In the genomic region with DNA sequence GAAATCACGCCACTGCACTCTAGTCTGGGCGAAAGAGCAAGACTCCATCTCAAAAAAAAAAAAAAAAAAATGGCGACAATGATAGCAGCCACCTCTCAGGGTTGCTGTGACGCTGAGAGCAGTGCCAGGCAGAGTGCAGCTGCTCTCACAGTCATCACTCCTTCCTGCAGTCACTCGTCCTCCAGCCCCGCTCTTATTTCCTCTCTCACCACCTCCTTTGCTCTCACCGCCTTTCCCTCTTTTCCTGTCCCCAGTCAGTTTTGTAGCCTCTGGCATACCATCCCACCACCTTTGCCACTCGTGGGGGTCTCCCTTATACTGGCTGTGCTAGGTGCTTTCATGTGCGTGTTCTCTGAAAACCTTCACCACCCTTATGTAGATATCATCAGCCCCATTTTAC, we compare ENCODE assay signal across 15 cellular contexts. TPM values are rescaled to one million over a fixed set of nuclear protein-coding genes. Genes with fewer than 3 reads are reported as not detected.
A peak's percentile ranks its signal among the peaks of the same experiment; 100 is the strongest.
DNase-seq lines count a peak whose midpoint lies in the region; ATAC-seq lines count a peak whose summit lies in the region.
"Had no signal": no experiment of that assay in that cellular context is flagged by ENCODE, and none has a peak within 500 bp of the region (broad histone marks: within the 10 kb centered on the region; RNA-seq: fewer than 3 reads in every experiment).

No MANE protein-coding gene starts in this region.

- no peak overlapping the region for H3K4me3 ChIP-seq in CD4-positive, CD25-positive, alpha-beta regulatory T cell (ENCODE audit: low read depth, low read length)
- no peak overlapping the region for H3K4me3 ChIP-seq in CD8-positive, alpha-beta memory T cell (ENCODE audit: low read length)
- H3K4me3 ChIP-seq: breast epithelium, sigmoid colon had no signal

- H3K36me3 ChIP-seq in CD4-positive, CD25-positive, alpha-beta regulatory T cell (ENCODE audit: control insufficient read depth, insufficient read depth, low read length) = peaks cover 63% of the 10 kb centered on the region
- peaks cover 27% of the 10 kb centered on the region for H3K36me3 ChIP-seq in CD8-positive, alpha-beta memory T cell (ENCODE audit: insufficient read depth, low read length)
- H3K36me3 ChIP-seq: breast epithelium had no signal

- CTCF ChIA-PET in CD8-positive, alpha-beta memory T cell (lab: Charles Lee) = interaction anchor here (1.1 kb wide), 1 partner anchor 17 kb away, joined by 3 read pairs; no protein-coding TSS in a partner anchor
- CTCF ChIA-PET in activated CD8-positive, alpha-beta T cell treated with anti-CD3 and anti-CD28 coated beads, Interleukin-2, amount 10 ng/mL, durations not matched to agents 7 days and 5 days (lab: Charles Lee) = no interaction called here

- ATAC-seq in CD4-positive, CD25-positive, alpha-beta regulatory T cell (ENCODE audit: low read depth in 2 of 2) = no peak
- peak; percentile 43 for ATAC-seq in activated CD8-positive, alpha-beta T cell treated with anti-CD3 and anti-CD28 coated beads, Interleukin-2, amount 10 ng/mL, durations not matched to agents 7 days and 5 days
- ATAC-seq in naive thymus-derived CD8-positive, alpha-beta T cell = no peak
- ATAC-seq in GM19328 (IDR thresholded peaks at IDR 0.05; ENCODE audit: unreplicated experiment) = no peak
- ATAC-seq: PC-3; stimulated activated naive CD8-positive, alpha-beta T cell treated with anti-CD3 and anti-CD28 coated beads, Interleukin-15, amount 100 ng/mL, for 72 hours had no signal

- POLR2A ChIA-PET in CD8-positive, alpha-beta memory T cell (lab: Charles Lee) = no interaction called here
- POLR2A ChIA-PET in activated CD8-positive, alpha-beta T cell treated with anti-CD3 and anti-CD28 coated beads, Interleukin-2, amount 10 ng/mL, durations not matched to agents 7 days and 5 days (lab: Charles Lee) = interaction anchor here (1.1 kb wide), 1 partner anchor 21 kb away, joined by 3 read pairs; no protein-coding TSS in a partner anchor
- POLR2A ChIA-PET in naive thymus-derived CD8-positive, alpha-beta T cell (lab: Charles Lee) = interaction anchor here (0.7 kb wide), 2 partner anchors 11 to 80 kb away, joined by 4 to 6 read pairs; no protein-coding TSS in a partner anchor

- DNase-seq in CD4-positive, CD25-positive, alpha-beta regulatory T cell = no peak
- peak in 1 of 5 donors; percentile 22 for DNase-seq in CD8-positive, alpha-beta memory T cell
- no peak for DNase-seq in activated CD8-positive, alpha-beta T cell treated with anti-CD3 and anti-CD28 coated beads, Interleukin-2, amount 10 ng/mL, durations not matched to agents 7 days and 5 days
- DNase-seq in naive thymus-derived CD8-positive, alpha-beta T cell = peak in 1 of 10 donors; percentile 44
- no peak for DNase-seq in activated CD4-positive, CD25-positive, alpha-beta regulatory T cell (lab: John Stamatoyannopoulos, UW)
- DNase-seq in NCI-H510A (lab: John Stamatoyannopoulos, UW) = no peak
- no peak for DNase-seq in Ammon's horn (ENCODE audit: low spot score)
- DNase-seq: activated CD4-positive, CD25-positive, alpha-beta regulatory T cell treated with anti-CD3 and anti-CD28 coated beads, Interleukin-2, amount 50 U/mL, for 72 hours; naive B cell; NCI-H1105 treated with DMSO at 0.1 percent for 48 hours; PC-3; sigmoid colon; stimulated activated naive CD8-positive, alpha-beta T cell treated with anti-CD3 and anti-CD28 coated beads, Interleukin-15, amount 100 ng/mL, for 72 hours had no signal

- no peaks in the 10 kb centered on the region for H3K9me3 Mint-ChIP-seq in CD4-positive, CD25-positive, alpha-beta regulatory T cell
- H3K9me3 Mint-ChIP-seq in CD8-positive, alpha-beta memory T cell = no peaks in the 10 kb centered on the region
- H3K9me3 Mint-ChIP-seq in activated CD8-positive, alpha-beta T cell treated with anti-CD3 and anti-CD28 coated beads, Interleukin-2, amount 10 ng/mL, durations not matched to agents 7 days and 5 days (ENCODE audit: insufficient read depth) = no peaks in the 10 kb centered on the region
- H3K9me3 Mint-ChIP-seq in naive thymus-derived CD8-positive, alpha-beta T cell = no peaks in the 10 kb centered on the region
- H3K9me3 Mint-ChIP-seq: naive B cell; stimulated activated naive CD8-positive, alpha-beta T cell treated with anti-CD3 and anti-CD28 coated beads, Interleukin-15, amount 100 ng/mL, for 72 hours had no signal

- no peaks in the 10 kb centered on the region for H3K9me3 ChIP-seq in CD4-positive, CD25-positive, alpha-beta regulatory T cell (ENCODE audit: control insufficient read depth in 2 of 2, low read length in 2 of 2)
- H3K9me3 ChIP-seq in CD8-positive, alpha-beta memory T cell (ENCODE audit: low read length) = no peaks in the 10 kb centered on the region
- H3K9me3 ChIP-seq: breast epithelium, sigmoid colon had no signal

- no peak overlapping the region for H3K27ac ChIP-seq in CD4-positive, CD25-positive, alpha-beta regulatory T cell (ENCODE audit: insufficient read depth, low read length, poor library complexity, severe bottlenecking)
- H3K27ac ChIP-seq in CD8-positive, alpha-beta memory T cell (ENCODE audit: low read depth, low read length) = no peak overlapping the region
- H3K27ac ChIP-seq: breast epithelium, sigmoid colon had no signal

- peaks cover 48% of the 10 kb centered on the region for H3K36me3 Mint-ChIP-seq in CD4-positive, CD25-positive, alpha-beta regulatory T cell
- peaks cover 9 to 87% (median 26%) of the 10 kb centered on the region in 3 donors for H3K36me3 Mint-ChIP-seq in CD8-positive, alpha-beta memory T cell
- H3K36me3 Mint-ChIP-seq in activated CD8-positive, alpha-beta T cell treated with anti-CD3 and anti-CD28 coated beads, Interleukin-2, amount 10 ng/mL, durations not matched to agents 7 days and 5 days (ENCODE audit: low read depth) = peaks cover 36% of the 10 kb centered on the region
- peaks cover 0 to 72% (median 20%) of the 10 kb centered on the region in 3 donors for H3K36me3 Mint-ChIP-seq in naive thymus-derived CD8-positive, alpha-beta T cell

- H3K4me1 ChIP-seq in CD4-positive, CD25-positive, alpha-beta regulatory T cell (ENCODE audit: control insufficient read depth, insufficient read depth, low read length, poor library complexity, severe bottlenecking) = no peaks in the 10 kb centered on the region
- H3K4me1 ChIP-seq in CD8-positive, alpha-beta memory T cell (ENCODE audit: insufficient read depth, low read length) = peaks cover 11% of the 10 kb centered on the region
- H3K4me1 ChIP-seq: breast epithelium had no signal

- H3K27me3 Mint-ChIP-seq in CD4-positive, CD25-positive, alpha-beta regulatory T cell = no peaks in the 10 kb centered on the region
- H3K27me3 Mint-ChIP-seq in CD8-positive, alpha-beta memory T cell = peaks cover 0 to 1% of the 10 kb centered on the region in 2 donors
- H3K27me3 Mint-ChIP-seq in activated CD8-positive, alpha-beta T cell treated with anti-CD3 and anti-CD28 coated beads, Interleukin-2, amount 10 ng/mL, durations not matched to agents 7 days and 5 days (ENCODE audit: low read depth) = no peaks in the 10 kb centered on the region
- H3K27me3 Mint-ChIP-seq in naive thymus-derived CD8-positive, alpha-beta T cell = no peaks in the 10 kb centered on the region
- H3K27me3 Mint-ChIP-seq: naive B cell; stimulated activated naive CD8-positive, alpha-beta T cell treated with anti-CD3 and anti-CD28 coated beads, Interleukin-15, amount 100 ng/mL, for 72 hours had no signal

- peaks cover 0 to 7% (median 5%) of the 10 kb centered on the region in 4 donors for H3K4me1 Mint-ChIP-seq in CD4-positive, CD25-positive, alpha-beta regulatory T cell
- H3K4me1 Mint-ChIP-seq in CD8-positive, alpha-beta memory T cell = peaks cover 15 to 35% (median 31%) of the 10 kb centered on the region in 3 donors
- H3K4me1 Mint-ChIP-seq in activated CD8-positive, alpha-beta T cell treated with anti-CD3 and anti-CD28 coated beads, Interleukin-2, amount 10 ng/mL, durations not matched to agents 7 days and 5 days (ENCODE audit: low read depth) = peaks cover 20% of the 10 kb centered on the region
- H3K4me1 Mint-ChIP-seq in naive thymus-derived CD8-positive, alpha-beta T cell = peaks cover 0 to 40% (median 9%) of the 10 kb centered on the region in 4 donors

- peak overlapping the region in 2 of 3 donors; percentile 71 to 78 for H3K27ac Mint-ChIP-seq in CD4-positive, CD25-positive, alpha-beta regulatory T cell
- peak overlapping the region in 7 of 8 donors; percentile 80 to 98 (median 94) for H3K27ac Mint-ChIP-seq in CD8-positive, alpha-beta memory T cell
- peak overlapping the region; percentile 75 for H3K27ac Mint-ChIP-seq in activated CD8-positive, alpha-beta T cell treated with anti-CD3 and anti-CD28 coated beads, Interleukin-2, amount 10 ng/mL, durations not matched to agents 7 days and 5 days
- peak overlapping the region in 6 of 10 donors; percentile 2 to 82 (median 76) for H3K27ac Mint-ChIP-seq in naive thymus-derived CD8-positive, alpha-beta T cell

- H3K27me3 ChIP-seq in CD4-positive, CD25-positive, alpha-beta regulatory T cell (ENCODE audit: control insufficient read depth, insufficient read depth, low read length) = no peaks in the 10 kb centered on the region
- H3K27me3 ChIP-seq in CD8-positive, alpha-beta memory T cell (ENCODE audit: insufficient read depth, low read length, poor library complexity, severe bottlenecking) = no peaks in the 10 kb centered on the region
- H3K27me3 ChIP-seq: breast epithelium, sigmoid colon had no signal

- H3K4me3 Mint-ChIP-seq in CD4-positive, CD25-positive, alpha-beta regulatory T cell = no peak overlapping the region
- peak overlapping the region in 5 of 7 donors; percentile 10 to 72 (median 63) for H3K4me3 Mint-ChIP-seq in CD8-positive, alpha-beta memory T cell
- H3K4me3 Mint-ChIP-seq in activated CD8-positive, alpha-beta T cell treated with anti-CD3 and anti-CD28 coated beads, Interleukin-2, amount 10 ng/mL, durations not matched to agents 7 days and 5 days = no peak overlapping the region
- H3K4me3 Mint-ChIP-seq in naive thymus-derived CD8-positive, alpha-beta T cell = peak overlapping the region in 1 of 10 donors; percentile 36
- H3K4me3 Mint-ChIP-seq: naive B cell; stimulated activated naive CD8-positive, alpha-beta T cell treated with anti-CD3 and anti-CD28 coated beads, Interleukin-15, amount 100 ng/mL, for 72 hours had no signal

RNA-seq across cellular contexts. Expression of gene ST3GAL4, which starts 19.4 kb away (rescaled TPM):
- total RNA-seq in CD4-positive, CD25-positive, alpha-beta regulatory T cell = 4.7 TPM
- 1 to 10 TPM; 1.4 to 3.1 (median 2.3) TPM for polyA plus RNA-seq in CD4-positive, CD25-positive, alpha-beta regulatory T cell
- total RNA-seq in CD8-positive, alpha-beta memory T cell = 10 to 100 TPM; 11.0 to 12.5 TPM
- 8.3 TPM for polyA plus RNA-seq in CD8-positive, alpha-beta memory T cell
- total RNA-seq in activated CD8-positive, alpha-beta T cell treated with anti-CD3 and anti-CD28 coated beads, Interleukin-2, amount 10 ng/mL, durations not matched to agents 7 days and 5 days = 10 to 100 TPM; 10.3 to 11.8 TPM
- 1 to 10 TPM; 1.1 to 1.9 TPM for total RNA-seq in naive thymus-derived CD8-positive, alpha-beta T cell
- 1 to 10 TPM; 2.1 to 6.6 (median 2.7) TPM for polyA plus RNA-seq in naive thymus-derived CD8-positive, alpha-beta T cell

RNA-seq across cellular contexts. Expression of gene DCPS, which starts 32.2 kb away (rescaled TPM):
- total RNA-seq in CD4-positive, CD25-positive, alpha-beta regulatory T cell = 18.1 TPM
- 10 to 100 TPM; 42.3 to 57.6 (median 49.7) TPM for polyA plus RNA-seq in CD4-positive, CD25-positive, alpha-beta regulatory T cell
- 10 to 100 TPM; 40.0 to 42.4 TPM for total RNA-seq in CD8-positive, alpha-beta memory T cell
- 59.6 TPM for polyA plus RNA-seq in CD8-positive, alpha-beta memory T cell
- 10 to 100 TPM; 21.8 to 22.5 TPM for total RNA-seq in activated CD8-positive, alpha-beta T cell treated with anti-CD3 and anti-CD28 coated beads, Interleukin-2, amount 10 ng/mL, durations not matched to agents 7 days and 5 days
- total RNA-seq in naive thymus-derived CD8-positive, alpha-beta T cell = 10 to 100 TPM; 13.9 to 17.4 TPM
- 10 to 100 TPM; 36.7 to 47.2 (median 37.3) TPM for polyA plus RNA-seq in naive thymus-derived CD8-positive, alpha-beta T cell

RNA-seq across cellular contexts. Expression of gene TIRAP, which starts 53.2 kb away (rescaled TPM):
- total RNA-seq in CD4-positive, CD25-positive, alpha-beta regulatory T cell = 15.5 TPM
- polyA plus RNA-seq in CD4-positive, CD25-positive, alpha-beta regulatory T cell = 10 to 100 TPM in 1 of 4 donors, 1 to 10 TPM in 3; 8.1 to 11.3 (median 8.9) TPM
- 10 to 100 TPM; 10.6 to 11.3 TPM for total RNA-seq in CD8-positive, alpha-beta memory T cell
- 13.0 TPM for polyA plus RNA-seq in CD8-positive, alpha-beta memory T cell
- total RNA-seq in activated CD8-positive, alpha-beta T cell treated with anti-CD3 and anti-CD28 coated beads, Interleukin-2, amount 10 ng/mL, durations not matched to agents 7 days and 5 days = 10 to 100 TPM; 15.3 to 15.4 TPM
- 10 to 100 TPM; 19.0 to 22.1 TPM for total RNA-seq in naive thymus-derived CD8-positive, alpha-beta T cell
- polyA plus RNA-seq in naive thymus-derived CD8-positive, alpha-beta T cell = 10 to 100 TPM in 1 of 3 donors, 1 to 10 TPM in 2; 7.4 to 11.6 (median 8.3) TPM

Comparison
In these comparisons a context has a peak if more than half of its experiments do, and no peak if none do; other contexts are left out.
1. H3K4me3 Mint-ChIP-seq: peak in CD8-positive, alpha-beta memory T cell (5 of 7); none in CD4-positive, CD25-positive, alpha-beta regulatory T cell (0 of 4) and activated CD8-positive, alpha-beta T cell treated with anti-CD3 and anti-CD28 coated beads, Interleukin-2, amount 10 ng/mL, durations not matched to agents 7 days and 5 days (single experiment).
2. Peak in every context shown above with its lines, with median percentiles within 50 percentile points of each other: H3K27ac Mint-ChIP-seq.